In genomic region chr12:109475993-109476806, GRCh38 we compare ENCODE assay signal across 8 cellular contexts. TPM values are rescaled to one million over a fixed set of nuclear protein-coding genes. Genes with fewer than 3 reads are reported as not detected.
DNase-seq lines count a peak whose midpoint lies in the region; ATAC-seq and TF ChIP-seq lines count a peak whose summit lies in the region.

No MANE protein-coding gene starts in this region.

- peak overlapping the region; percentile 70 for H3K4me3 ChIP-seq in GM12864 (ENCODE audit: low read depth, low read length)
- H3K4me3 ChIP-seq in SJSA1 = peak overlapping the region; percentile 65
- H3K4me3 ChIP-seq in retinal pigment epithelial cell (ENCODE audit: low read length) = peak overlapping the region; percentile 98

- H3K9me3 ChIP-seq in SJSA1 (replicated peaks) = no peaks in the 10 kb centered on the region

- H3K36me3 ChIP-seq in SJSA1 = peaks cover 61% of the 10 kb centered on the region

- DNase-seq in GM12864 (ENCODE audit: low read depth) (no peak), SJSA1 (ENCODE audit: low read depth in 1 of 2, low spot score in 2 of 2) (peak; percentile 96 to 97), fibroblast of peridontal ligament (ENCODE audit: extremely low read depth) (peak; percentile 60), retinal pigment epithelial cell (ENCODE audit: low read depth) (no peak), NCI-H2081 treated with DMSO at 0.1 percent for 48 hours (lab: John Stamatoyannopoulos, UW) (no peak), NCI-H82 treated with DMSO at 0.1 percent for 48 hours (lab: John Stamatoyannopoulos, UW; ENCODE audit: unreplicated experiment) (no peak), LoVo (ENCODE audit: low spot score) (no peak)

- ATAC-seq in HG02588 (IDR thresholded peaks at IDR 0.05; ENCODE audit: unreplicated experiment) = no peak

- H3K27ac ChIP-seq in SJSA1 = peak overlapping the region; percentile 97

- peaks cover 29% of the 10 kb centered on the region for H3K4me1 ChIP-seq in SJSA1 (replicated peaks)

- no peaks in the 10 kb centered on the region for H3K27me3 ChIP-seq in SJSA1 (replicated peaks)

- TF ChIP-seq CTCF in GM12864 (IDR thresholded peaks at IDR 0.05; ENCODE audit: low read depth, low read length, missing control alignments) (no peak), retinal pigment epithelial cell (conservative IDR thresholded peaks at IDR 0.05; ENCODE audit: low read depth, low read length) (no peak)

RNA-seq across cellular contexts. Expression of gene KCTD10, which starts 0.9 kb away (rescaled TPM):
- total RNA-seq in SJSA1 (2014; rRNA removed; shearing (Covaris generic)) = 25.2 and 33.0 TPM in 2 replicates

RNA-seq across cellular contexts. Expression of gene UBE3B, which starts 1.2 kb away (rescaled TPM):
- 3,976 and 4,080 TPM in 2 replicates for total RNA-seq in SJSA1 (2014; rRNA removed; shearing (Covaris generic))

Comparison
In these comparisons a context has a peak if more than half of its experiments do, and no peak if none do; other contexts are left out.
1. DNase-seq: peak in SJSA1 (2 of 2) and fibroblast of peridontal ligament (single experiment); none in GM12864 (single experiment), retinal pigment epithelial cell (single experiment), NCI-H2081 treated with DMSO at 0.1 percent for 48 hours (single experiment), NCI-H82 treated with DMSO at 0.1 percent for 48 hours (single experiment) and LoVo (single experiment).
2. Peak in every context shown above with its lines, with median percentiles within 50 percentile points of each other: H3K4me3 ChIP-seq.